In genomic region chr2:36568533-36569246, GRCh38 we compare ENCODE assay signal across 12 cellular contexts. TPM values are rescaled to one million over a fixed set of nuclear protein-coding genes. Genes with fewer than 3 reads are reported as not detected.
DNase-seq lines count a peak whose midpoint lies in the region; ATAC-seq and TF ChIP-seq lines count a peak whose summit lies in the region.
"Had no signal": no experiment of that assay in that cellular context is flagged by ENCODE, and none has a peak within 500 bp of the region (broad histone marks: within the 10 kb centered on the region; RNA-seq: fewer than 3 reads in every experiment).

No MANE protein-coding gene starts in this region.

- peaks cover 32% of the 10 kb centered on the region for H3K79me1 ChIP-seq in mesenchymal stem cell (replicated peaks; ENCODE audit: low read length, poor library complexity, severe bottlenecking)

- no peak overlapping the region for H2BK120ac ChIP-seq in mesenchymal stem cell (ENCODE audit: low read depth, low read length)

- no peak overlapping the region for H3K18ac ChIP-seq in mesenchymal stem cell (ENCODE audit: low read depth in 1 of 2, low read length in 2 of 2)

- no peaks in the 10 kb centered on the region for H3K4me1 ChIP-seq in breast epithelium
- no peaks in the 10 kb centered on the region for H3K4me1 ChIP-seq in mesenchymal stem cell (ENCODE audit: control insufficient read depth, insufficient read depth, low read depth, low read length)

- intact Hi-C loops in breast epithelium (cut with DNase I; ENCODE audit: low total_unique reads) = no loop called here

- peak overlapping the region; percentile 21 for H3K4me2 ChIP-seq in mesenchymal stem cell (ENCODE audit: low read length, poor library complexity, severe bottlenecking)

- H2BK5ac ChIP-seq in mesenchymal stem cell (ENCODE audit: low read depth, low read length, poor library complexity, severe bottlenecking) = no peak overlapping the region

- TF ChIP-seq POLR2A in breast epithelium (IDR thresholded peaks at IDR 0.05) = no peak

- no peak overlapping the region for H4K91ac ChIP-seq in mesenchymal stem cell (ENCODE audit: low read length)

- H3K4me3 ChIP-seq in breast epithelium (no peak overlapping the region), mesenchymal stem cell (ENCODE audit: insufficient read depth in 1 of 2, low read depth in 1 of 2, low read length in 2 of 2) (no peak overlapping the region)

- H3K27me3 ChIP-seq in breast epithelium (no peaks in the 10 kb centered on the region), mesenchymal stem cell (ENCODE audit: control insufficient read depth in 1 of 2, insufficient read depth in 1 of 2, low read length in 2 of 2) (no peaks in the 10 kb centered on the region)

- H2BK12ac ChIP-seq in mesenchymal stem cell (ENCODE audit: low read length in 2 of 2) = no peak overlapping the region

- H4K8ac ChIP-seq in mesenchymal stem cell (ENCODE audit: low read length) = no peak overlapping the region

- ATAC-seq in GM19397 (IDR thresholded peaks at IDR 0.05; ENCODE audit: unreplicated experiment) (no peak), HG02884 (IDR thresholded peaks at IDR 0.05; ENCODE audit: unreplicated experiment) (no peak)

- H3K27ac ChIP-seq in breast epithelium = peak overlapping the region; percentile 43 to 57
- peak overlapping the region; percentile 9 for H3K27ac ChIP-seq in mesenchymal stem cell (ENCODE audit: low read length, poor library complexity, severe bottlenecking)

- H3K4ac ChIP-seq in mesenchymal stem cell (ENCODE audit: low read depth in 1 of 2, low read length in 2 of 2) = no peak overlapping the region

- H3K36me3 ChIP-seq in breast epithelium (no peaks in the 10 kb centered on the region), mesenchymal stem cell (ENCODE audit: control insufficient read depth in 1 of 2, insufficient read depth in 2 of 2, low read depth in 1 of 2, low read length in 2 of 2) (peaks cover 9 to 40% of the 10 kb centered on the region in 2 experiments)

- H3K23ac ChIP-seq in mesenchymal stem cell (ENCODE audit: low read length in 2 of 2) = no peak overlapping the region

- H2BK15ac ChIP-seq in mesenchymal stem cell (ENCODE audit: low read depth, poor library complexity, severe bottlenecking) = no peak overlapping the region

- TF ChIP-seq CTCF in breast epithelium (IDR thresholded peaks at IDR 0.05) = no peak

- no peak overlapping the region for H2AK5ac ChIP-seq in mesenchymal stem cell (ENCODE audit: low read length, severe bottlenecking)

- DNase-seq in A172 (ENCODE audit: low spot score) (peak; percentile 92), M059J (ENCODE audit: low read depth) (peak; percentile 94), breast epithelium (ENCODE audit: low spot score in 2 of 2) (no peak), mesenchymal stem cell (peak; percentile 54), DMS79 treated with DMSO at 0.1 percent for 48 hours (lab: John Stamatoyannopoulos, UW) (no peak)
- no peak for DNase-seq in effector CD4-positive, alpha-beta T cell
- DNase-seq: 8988T; activated CD4-positive, alpha-beta memory T cell treated with anti-CD3 and anti-CD28 coated beads, Interleukin-2, amount 10 ng/mL, durations not matched to agents 7 days and 5 days; foreskin melanocyte; NCI-H2029 treated with DMSO at 0.1 percent for 48 hours had no signal

- H3K9ac ChIP-seq in mesenchymal stem cell (ENCODE audit: low read length) = peak overlapping the region; percentile 68

- WGBS in mesenchymal stem cell = 14% methylated on average over 5 of the region's 6 CpGs

- H3K9me3 ChIP-seq in breast epithelium (no peaks in the 10 kb centered on the region), mesenchymal stem cell (ENCODE audit: control insufficient read depth, low read length) (no peaks in the 10 kb centered on the region)

- H2AFZ ChIP-seq in mesenchymal stem cell (ENCODE audit: low read depth, low read length) = no peak overlapping the region

- no peak overlapping the region for H3K14ac ChIP-seq in mesenchymal stem cell (ENCODE audit: low read length in 2 of 2)

RNA-seq across cellular contexts. Expression of gene FEZ2, which starts 29.3 kb away (rescaled TPM):
- 190 and 290 TPM in 2 replicates for total RNA-seq in A172 (2014; rRNA removed; shearing (Covaris generic))
- 103 and 153 TPM in 2 replicates for total RNA-seq in M059J (2014; rRNA removed; shearing (Covaris generic))
- 10 to 100 TPM; 48.5 to 63.8 (median 49.0) TPM for total RNA-seq in breast epithelium
- 84.1 TPM for polyA plus RNA-seq in mesenchymal stem cell (2013, experiment 1 of 2)
- 88.8 TPM for polyA plus RNA-seq in mesenchymal stem cell (2013, experiment 2 of 2)

Comparison
In these comparisons a context has a peak if more than half of its experiments do, and no peak if none do; other contexts are left out.
1. DNase-seq: peak in A172 (single experiment), M059J (single experiment) and mesenchymal stem cell (single experiment); none in breast epithelium (0 of 2), effector CD4-positive, alpha-beta T cell (single experiment) and DMS79 treated with DMSO at 0.1 percent for 48 hours (single experiment).